Comparison of ENCODE assay signal across 23 cellular contexts in genomic region chr10:65342226-65342625, GRCh38.
"Had no signal": no experiment of that assay in that cellular context is flagged by ENCODE, and none has a peak within 500 bp of the region (broad histone marks: within the 10 kb centered on the region; RNA-seq: fewer than 3 reads in every experiment).

No MANE protein-coding gene starts in this region.

- H3K27ac ChIP-seq: colonic mucosa, gastrocnemius medialis, left lung, ovary, right lobe of liver, thoracic aorta, upper lobe of left lung had no signal

- H3K4me3 ChIP-seq: colonic mucosa, gastrocnemius medialis, left lung, ovary, right lobe of liver, smooth muscle cell, thoracic aorta, upper lobe of left lung had no signal

- H3K36me3 ChIP-seq: colonic mucosa, gastrocnemius medialis, left lung, ovary, right lobe of liver, thoracic aorta, upper lobe of left lung had no signal

- H3K9me3 ChIP-seq: colonic mucosa, gastrocnemius medialis, left lung, ovary, right lobe of liver, thoracic aorta, upper lobe of left lung had no signal

- ATAC-seq: activated CD8-positive, alpha-beta T cell treated with anti-CD3 and anti-CD28 coated beads for 36 hours; activated T-helper 17 cell treated with anti-CD3 and anti-CD28 coated beads, Interleukin-2, amount 50 U/mL, for 72 hours; left lung; natural killer cell; stimulated activated memory B cell treated with anti-CD40 and anti-IgM and Interleukin-4, amounts not matched to agents 10 μg/mL and 1 μg/mL and 100 μg/mL, for 72 hours had no signal

- DNase-seq: activated CD4-positive, alpha-beta T cell treated with anti-CD3 and anti-CD28 coated beads, Interleukin-2, amount 10 ng/mL, durations not matched to agents 24 days and 14 days; activated CD8-positive, alpha-beta T cell treated with anti-CD3 and anti-CD28 coated beads for 36 hours; activated naive CD4-positive, alpha-beta T cell; activated naive CD8-positive, alpha-beta T cell treated with anti-CD3 and anti-CD28 coated beads, Interleukin-2, amount 10 ng/mL, durations not matched to agents 7 days and 5 days; activated T-cell treated with anti-CD3 and anti-CD28 coated beads, Interleukin-2, amount 50 U/mL, for 1 hour; amygdala; central memory CD4-positive, alpha-beta T cell; colonic mucosa; erythroblast; head of caudate nucleus; kidney; left lung; natural killer cell; ovary; right lobe of liver; stimulated activated CD4-positive, alpha-beta T cell treated with anti-CD3 and anti-CD28 coated beads, Interleukin-4, amount 100 ng/mL, for 4 hours; T-helper 9 cell; upper lobe of left lung had no signal

- H3K4me1 ChIP-seq: colonic mucosa, left lung, right lobe of liver, upper lobe of left lung had no signal

- H3K27me3 ChIP-seq: colonic mucosa, gastrocnemius medialis, left lung, ovary, right lobe of liver, upper lobe of left lung had no signal
